ENCODE assay signal across 8 cellular contexts in genomic region chr17:61863801-61864126, GRCh38. TPM values are rescaled to one million over a fixed set of nuclear protein-coding genes. Genes with fewer than 3 reads are reported as not detected.
DNase-seq lines count a peak whose midpoint lies in the region; ATAC-seq and TF ChIP-seq lines count a peak whose summit lies in the region.

No MANE protein-coding gene starts in this region.

- peak overlapping the region; percentile 88 to 98 (median 96) for H3K4me3 Mint-ChIP-seq in naive thymus-derived CD4-positive, alpha-beta T cell

- peak; percentile 18 for ATAC-seq in GM21381 (IDR thresholded peaks at IDR 0.05; ENCODE audit: unreplicated experiment)
- peak; percentile 16 for ATAC-seq in naive thymus-derived CD4-positive, alpha-beta T cell

- no peaks in the 10 kb centered on the region for H4K20me1 ChIP-seq in KMS-11 (ENCODE audit: insufficient read depth)

- H3K27me3 ChIP-seq in KMS-11 (ENCODE audit: insufficient read depth, low read depth) (no peaks in the 10 kb centered on the region), duodenal mucosa (ENCODE audit: control insufficient read depth in 1 of 2, insufficient read depth in 2 of 2, low read length in 2 of 2) (no peaks in the 10 kb centered on the region)
- H3K27me3 ChIP-seq in naive thymus-derived CD4-positive, alpha-beta T cell (ENCODE audit: control insufficient read depth in 2 of 2, insufficient read depth in 2 of 2, low read length in 2 of 2): no peaks in the 10 kb centered on the region

- POLR2A ChIA-PET in naive thymus-derived CD4-positive, alpha-beta T cell (lab: Charles Lee): interaction anchor here (0.9 to 1.3 kb wide), 3 partner anchors 10 to 201 kb away, joined by 3 to 5 read pairs (median 5); partner anchors contain the start of gene MED13

- H3K36me3 Mint-ChIP-seq in naive thymus-derived CD4-positive, alpha-beta T cell: peaks cover 0 to 5% (median 3%) of the 10 kb centered on the region in 5 donors

- H3K27ac ChIP-seq in KMS-11 (peak overlapping the region; percentile 90; the same call in 1 of the 2 replicates), duodenal mucosa (ENCODE audit: low read depth, low read length) (no peak overlapping the region)
- H3K27ac ChIP-seq in naive thymus-derived CD4-positive, alpha-beta T cell (ENCODE audit: low read depth, low read length): peak overlapping the region; percentile 70

- no peaks in the 10 kb centered on the region for H3K9me3 Mint-ChIP-seq in naive thymus-derived CD4-positive, alpha-beta T cell

- H2AFZ ChIP-seq in KMS-11 (ENCODE audit: low read depth): peak overlapping the region; percentile 98

- intact Hi-C loops in naive thymus-derived CD4-positive, alpha-beta T cell (cut with micrococcal nuclease): loop anchor here (1.0 to 10.0 kb wide), 7 partner anchors 41 to 1186 kb away; partner anchors contain the start of genes BCAS3 (in 2 of the 2), INTS2 (in 2 of the 2) and TANC2 (in 1 of the 2)

- peak overlapping the region; percentile 93; the same call in 1 of the 2 replicates for H3K9ac ChIP-seq in KMS-11
- peak overlapping the region; percentile 58 to 86 for H3K9ac ChIP-seq in duodenal mucosa (ENCODE audit: low read depth in 1 of 2, low read length in 2 of 2)

- TF ChIP-seq CTCF in AG09309 (IDR thresholded peaks at IDR 0.05; ENCODE audit: control insufficient read depth, insufficient read depth, low read depth, low read length, missing control alignments) (no peak), KMS-11 (conservative IDR thresholded peaks at IDR 0.05; ENCODE audit: low read depth, low read length) (no peak)

- H3K79me2 ChIP-seq in KMS-11 (ENCODE audit: insufficient read depth, low read depth): peaks cover 10% of the 10 kb centered on the region; the same call in 1 of the 2 replicates

- peak overlapping the region; percentile 89 for H3K4me2 ChIP-seq in KMS-11

- CTCF ChIA-PET in naive thymus-derived CD4-positive, alpha-beta T cell (lab: Charles Lee): interaction anchor here (0.8 to 1.7 kb wide), 3 partner anchors 10 to 202 kb away, joined by 3 to 5 read pairs (median 4); no protein-coding TSS in a partner anchor

- H3K9me3 ChIP-seq in duodenal mucosa (ENCODE audit: control insufficient read depth in 1 of 2, low read length in 2 of 2): no peaks in the 10 kb centered on the region
- no peaks in the 10 kb centered on the region for H3K9me3 ChIP-seq in naive thymus-derived CD4-positive, alpha-beta T cell (ENCODE audit: control insufficient read depth in 2 of 3, low read length in 3 of 3)

- H3K36me3 ChIP-seq in KMS-11 (ENCODE audit: insufficient read depth): no peaks in the 10 kb centered on the region; the same call in 1 of the 2 replicates
- H3K36me3 ChIP-seq in duodenal mucosa (ENCODE audit: control insufficient read depth in 1 of 2, insufficient read depth in 2 of 2, low read length in 2 of 2): peaks cover 0 to 15% of the 10 kb centered on the region in 2 donors
- H3K36me3 ChIP-seq in naive thymus-derived CD4-positive, alpha-beta T cell (ENCODE audit: control insufficient read depth in 2 of 3, insufficient read depth in 3 of 3, low read length in 3 of 3): peaks cover 0 to 12% (median 0%) of the 10 kb centered on the region in 3 experiments

- no peaks in the 10 kb centered on the region for H3K27me3 Mint-ChIP-seq in naive thymus-derived CD4-positive, alpha-beta T cell

- H3K4me3 ChIP-seq in AG09309 (ENCODE audit: control insufficient read depth, low read depth, low read length): peak overlapping the region; percentile 78
- no peak overlapping the region for H3K4me3 ChIP-seq in KMS-11 (IDR thresholded peaks at IDR 0.05; ENCODE audit: insufficient read depth, low read depth, low read length)
- H3K4me3 ChIP-seq in duodenal mucosa (ENCODE audit: low read depth in 1 of 2, low read length in 2 of 2): peak overlapping the region; percentile 93 to 95
- peak overlapping the region; percentile 88 for H3K4me3 ChIP-seq in naive thymus-derived CD4-positive, alpha-beta T cell (ENCODE audit: low read length)

- peaks cover 8 to 36% (median 26%) of the 10 kb centered on the region in 7 donors for H3K4me1 Mint-ChIP-seq in naive thymus-derived CD4-positive, alpha-beta T cell

- DNase-seq in AG09309 (ENCODE audit: low read depth) (no peak), NCI-H1436 (lab: John Stamatoyannopoulos, UW) (no peak), occipital lobe (lab: John Stamatoyannopoulos, UW) (no peak)
- DNase-seq in naive thymus-derived CD4-positive, alpha-beta T cell: no peak
- DNase-seq in activated CD4-positive, alpha-beta T cell treated with anti-CD3 and anti-CD28 coated beads for 4 hours: no peak

- H3K27ac Mint-ChIP-seq in naive thymus-derived CD4-positive, alpha-beta T cell: peak overlapping the region; percentile 86 to 97 (median 93)

- H3K4me1 ChIP-seq in KMS-11 (ENCODE audit: low read depth, poor library complexity, severe bottlenecking): peaks cover 27% of the 10 kb centered on the region
- H3K4me1 ChIP-seq in duodenal mucosa (ENCODE audit: control insufficient read depth in 1 of 2, insufficient read depth in 2 of 2, low read length in 2 of 2): peaks cover 14 to 20% of the 10 kb centered on the region in 2 donors
- H3K4me1 ChIP-seq in naive thymus-derived CD4-positive, alpha-beta T cell (ENCODE audit: control insufficient read depth in 2 of 2, insufficient read depth in 2 of 2, low read length in 2 of 2): peaks cover 5 to 11% of the 10 kb centered on the region in 2 donors

RNA-seq across cellular contexts. Expression of gene BRIP1, which starts 0.4 kb away (rescaled TPM):
- total RNA-seq in naive thymus-derived CD4-positive, alpha-beta T cell: 10 to 100 TPM in 1 of 5 experiments, 1 to 10 TPM in 4; 1.6 to 19.9 (median 1.8) TPM
- 1 to 10 TPM in 1 of 2 donors, under 1 TPM in 1; 0.64 to 1.2 TPM for polyA plus RNA-seq in naive thymus-derived CD4-positive, alpha-beta T cell
- 5.8 TPM for total RNA-seq in occipital lobe
